ENCODE assay signal across 10 cellular contexts in genomic region chr5:10521466-10522223, GRCh38. TPM values are rescaled to one million over a fixed set of nuclear protein-coding genes. Genes with fewer than 3 reads are reported as not detected.
DNase-seq lines count a peak whose midpoint lies in the region; ATAC-seq and TF ChIP-seq lines count a peak whose summit lies in the region.
"Had no signal": no experiment of that assay in that cellular context is flagged by ENCODE, and none has a peak within 500 bp of the region (broad histone marks: within the 10 kb centered on the region; RNA-seq: fewer than 3 reads in every experiment).

No MANE protein-coding gene starts in this region.

- peak; percentile 42 for TF ChIP-seq CTCF in BJ (IDR thresholded peaks at IDR 0.05; ENCODE audit: insufficient read depth, low read depth, low read length)
- TF ChIP-seq CTCF in GM12875 (IDR thresholded peaks at IDR 0.05; ENCODE audit: borderline replicate concordance, insufficient read depth, low read depth, low read length): peak; percentile 66; the same call in 1 of the 2 replicates
- peak; percentile 24; the same call in 1 of the 2 replicates for TF ChIP-seq CTCF in VCaP (conservative IDR thresholded peaks at IDR 0.05)

- intact Hi-C loops in activated T-helper 1 cell treated with anti-CD3 and anti-CD28 coated beads, Interleukin-12 subunit alpha, Interleukin-12 subunit beta, Interleukin-2, Interleukin-4 antibody, amounts not matched to agents 30 ng/mL and 10 ng/mL and 1 ng/mL, durations not matched to agents 14 hours and 24 hours and 36 hours (cut with micrococcal nuclease): no loop called here

- no peaks in the 10 kb centered on the region for H3K27me3 ChIP-seq in BJ (ENCODE audit: control insufficient read depth, insufficient read depth, low read length)

- CTCF ChIA-PET in BJ (lab: Yijun Ruan, JAX): no interaction called here

- no peaks in the 10 kb centered on the region for H3K36me3 ChIP-seq in BJ (ENCODE audit: control insufficient read depth, insufficient read depth, low read length)

- ATAC-seq in GM18868 (IDR thresholded peaks at IDR 0.05; ENCODE audit: unreplicated experiment): no peak
- ATAC-seq: stimulated activated effector memory CD8-positive, alpha-beta T cell treated with anti-CD3 and anti-CD28 coated beads, Interleukin-12 subunit alpha, Interleukin-12 subunit beta, amount 100 ng/mL, for 72 hours had no signal

- H3K27ac ChIP-seq in VCaP: no peak overlapping the region

- H3K27ac Mint-ChIP-seq in activated T-helper 1 cell treated with anti-CD3 and anti-CD28 coated beads, Interleukin-12 subunit alpha, Interleukin-12 subunit beta, Interleukin-2, Interleukin-4 antibody, amounts not matched to agents 30 ng/mL and 10 ng/mL and 1 ng/mL, durations not matched to agents 14 hours and 24 hours and 36 hours: no peak overlapping the region
- H3K27ac Mint-ChIP-seq: stimulated activated effector memory CD8-positive, alpha-beta T cell treated with anti-CD3 and anti-CD28 coated beads, Interleukin-12 subunit alpha, Interleukin-12 subunit beta, amount 100 ng/mL, for 72 hours had no signal

- H3K36me3 Mint-ChIP-seq in activated T-helper 1 cell treated with anti-CD3 and anti-CD28 coated beads, Interleukin-12 subunit alpha, Interleukin-12 subunit beta, Interleukin-2, Interleukin-4 antibody, amounts not matched to agents 30 ng/mL and 10 ng/mL and 1 ng/mL, durations not matched to agents 14 hours and 24 hours and 36 hours (ENCODE audit: low read depth): no peaks in the 10 kb centered on the region
- H3K36me3 Mint-ChIP-seq: stimulated activated effector memory CD8-positive, alpha-beta T cell treated with anti-CD3 and anti-CD28 coated beads, Interleukin-12 subunit alpha, Interleukin-12 subunit beta, amount 100 ng/mL, for 72 hours had no signal

- H3K9me3 Mint-ChIP-seq in activated T-helper 1 cell treated with anti-CD3 and anti-CD28 coated beads, Interleukin-12 subunit alpha, Interleukin-12 subunit beta, Interleukin-2, Interleukin-4 antibody, amounts not matched to agents 30 ng/mL and 10 ng/mL and 1 ng/mL, durations not matched to agents 14 hours and 24 hours and 36 hours: peaks cover 9% of the 10 kb centered on the region
- H3K9me3 Mint-ChIP-seq: stimulated activated effector memory CD8-positive, alpha-beta T cell treated with anti-CD3 and anti-CD28 coated beads, Interleukin-12 subunit alpha, Interleukin-12 subunit beta, amount 100 ng/mL, for 72 hours had no signal

- H3K4me3 Mint-ChIP-seq in activated T-helper 1 cell treated with anti-CD3 and anti-CD28 coated beads, Interleukin-12 subunit alpha, Interleukin-12 subunit beta, Interleukin-2, Interleukin-4 antibody, amounts not matched to agents 30 ng/mL and 10 ng/mL and 1 ng/mL, durations not matched to agents 14 hours and 24 hours and 36 hours: no peak overlapping the region
- H3K4me3 Mint-ChIP-seq: stimulated activated effector memory CD8-positive, alpha-beta T cell treated with anti-CD3 and anti-CD28 coated beads, Interleukin-12 subunit alpha, Interleukin-12 subunit beta, amount 100 ng/mL, for 72 hours had no signal

- H3K4me3 ChIP-seq in BJ (ENCODE audit: low read depth, low read length): no peak overlapping the region
- H3K4me3 ChIP-seq in GM12875 (ENCODE audit: low read depth, low read length): no peak overlapping the region

- DNase-seq in BJ (ENCODE audit: low read depth) (no peak), iPS-NIHi7 (ENCODE audit: extremely low spot score) (peak; percentile 59), SIG-M5 (lab: John Stamatoyannopoulos, UW) (no peak), COLO668 (lab: John Stamatoyannopoulos, UW; ENCODE audit: unreplicated experiment) (no peak)
- no peak for DNase-seq in activated T-helper 1 cell treated with anti-CD3 and anti-CD28 coated beads, Interleukin-12 subunit alpha, Interleukin-12 subunit beta, Interleukin-2, Interleukin-4 antibody, amounts not matched to agents 30 ng/mL and 10 ng/mL and 1 ng/mL, durations not matched to agents 14 hours and 24 hours and 36 hours (ENCODE audit: low spot score)
- DNase-seq: T1000 had no signal

- POLR2A ChIA-PET in BJ (lab: Charles Lee): no interaction called here

- H3K4me1 Mint-ChIP-seq in activated T-helper 1 cell treated with anti-CD3 and anti-CD28 coated beads, Interleukin-12 subunit alpha, Interleukin-12 subunit beta, Interleukin-2, Interleukin-4 antibody, amounts not matched to agents 30 ng/mL and 10 ng/mL and 1 ng/mL, durations not matched to agents 14 hours and 24 hours and 36 hours (ENCODE audit: low read depth): no peaks in the 10 kb centered on the region
- H3K4me1 Mint-ChIP-seq: stimulated activated effector memory CD8-positive, alpha-beta T cell treated with anti-CD3 and anti-CD28 coated beads, Interleukin-12 subunit alpha, Interleukin-12 subunit beta, amount 100 ng/mL, for 72 hours had no signal

- peaks cover 4% of the 10 kb centered on the region for H3K27me3 Mint-ChIP-seq in activated T-helper 1 cell treated with anti-CD3 and anti-CD28 coated beads, Interleukin-12 subunit alpha, Interleukin-12 subunit beta, Interleukin-2, Interleukin-4 antibody, amounts not matched to agents 30 ng/mL and 10 ng/mL and 1 ng/mL, durations not matched to agents 14 hours and 24 hours and 36 hours (ENCODE audit: insufficient read depth)

RNA-seq across cellular contexts. Expression of gene ANKRD33B, which starts 42.2 kb away (rescaled TPM):
- 2.4 and 3.4 TPM in 2 replicates for polyA plus RNA-seq in BJ (2011; rRNA removed)
- 9.7 and 9.8 TPM in 2 replicates for polyA minus RNA-seq in BJ (2011; rRNA and poly(A)+ RNA removed)
- total RNA-seq in activated T-helper 1 cell treated with anti-CD3 and anti-CD28 coated beads, Interleukin-12 subunit alpha, Interleukin-12 subunit beta, Interleukin-2, Interleukin-4 antibody, amounts not matched to agents 30 ng/mL and 10 ng/mL and 1 ng/mL, durations not matched to agents 14 hours and 24 hours and 36 hours: 21.4 and 21.5 TPM in 2 replicates
